ENCODE assay signal across 1 cellular context in the genomic region with DNA sequence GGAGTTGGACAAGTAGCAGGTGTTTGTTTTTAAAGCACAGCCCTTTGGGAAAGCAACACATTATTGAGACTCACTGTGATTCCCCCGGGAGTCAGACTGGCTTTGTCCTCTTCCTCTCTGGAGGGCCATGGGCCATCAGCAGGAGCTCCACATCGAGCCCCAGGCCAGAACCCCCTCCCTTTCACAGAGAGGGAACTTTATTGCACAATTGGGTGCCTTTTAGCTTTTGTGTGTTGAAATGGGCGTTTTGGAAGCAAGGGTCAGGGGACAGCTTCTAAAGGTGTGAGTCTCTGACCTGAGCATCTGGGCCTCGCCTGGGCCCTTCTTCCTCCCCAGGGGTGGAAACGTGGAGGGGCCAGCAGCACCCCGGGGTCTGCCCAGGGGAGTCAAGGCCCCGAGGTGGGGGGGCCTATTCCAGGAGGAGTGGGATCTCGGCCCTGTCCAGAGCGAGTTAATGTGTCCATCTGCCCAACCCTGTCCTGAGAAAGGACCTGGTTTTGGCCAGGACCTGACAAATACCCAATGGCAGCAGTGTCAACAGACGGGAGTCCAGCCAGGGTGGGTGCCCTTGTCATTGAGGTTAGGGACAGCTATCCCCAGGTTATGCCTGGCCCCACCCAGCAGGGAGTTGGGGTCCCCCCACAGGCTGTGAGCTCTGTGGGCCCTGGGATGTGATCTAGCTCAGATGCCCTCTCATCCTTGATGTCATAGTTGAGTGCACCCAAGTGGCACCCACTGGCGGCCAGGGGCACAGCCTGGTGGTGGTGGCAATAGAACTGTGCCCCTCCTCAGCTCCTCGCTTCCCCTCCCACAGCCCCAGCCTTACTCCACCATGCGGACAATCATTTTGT.
TF ChIP-seq lines count a peak whose summit lies in the region.

No MANE protein-coding gene starts in this region.

TF ChIP-seq in HCT116, 20 proteins besides CTCF, POLR2A, EP300 and RAD21 (continued from another document):
- TF ChIP-seq, protein P1, sequence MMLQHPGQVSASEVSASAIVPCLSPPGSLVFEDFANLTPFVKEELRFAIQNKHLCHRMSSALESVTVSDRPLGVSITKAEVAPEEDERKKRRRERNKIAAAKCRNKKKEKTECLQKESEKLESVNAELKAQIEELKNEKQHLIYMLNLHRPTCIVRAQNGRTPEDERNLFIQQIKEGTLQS (IDR thresholded peaks at IDR 0.05), result no peak
- TF ChIP-seq ZNF274 (IDR thresholded peaks at IDR 0.05; ENCODE audit: low read depth, low read length) (no peak), EZH2 (IDR thresholded peaks at IDR 0.05) (no peak), SP1 (IDR thresholded peaks at IDR 0.05; ENCODE audit: low read depth) (no peak), JUND (IDR thresholded peaks at IDR 0.05) (no peak), SRF (IDR thresholded peaks at IDR 0.05; ENCODE audit: low read depth) (no peak), CEBPB (IDR thresholded peaks at IDR 0.05; ENCODE audit: low read depth) (no peak), POLR2AphosphoS5 (IDR thresholded peaks at IDR 0.05; ENCODE audit: low read depth, low read length) (no peak; the same call in 1 of the 2 replicates), CBX3 (IDR thresholded peaks at IDR 0.05; ENCODE audit: low read depth) (no peak)
